Comparison of ENCODE assay signal across 1 cellular context in genomic region chr14:21069388-21070082, GRCh38.
A peak's percentile ranks its signal among the peaks of the same experiment; 100 is the strongest.
TF ChIP-seq lines count a peak whose summit lies in the region.

No MANE protein-coding gene starts in this region.

TF ChIP-seq in HEK293, 187 proteins besides CTCF, POLR2A, EP300 and RAD21 (continued from another document and continues in another):
- TF ChIP-seq ZNF518A (tag by site-specific recombination; conservative IDR thresholded peaks at IDR 0.05; ENCODE audit: low read depth): no peak
- no peak for TF ChIP-seq ZNF366 (tag by site-specific recombination; conservative IDR thresholded peaks at IDR 0.05)
- TF ChIP-seq ZNF623 (tag by site-specific recombination; IDR thresholded peaks at IDR 0.05): no peak
- TF ChIP-seq GLIS2 (tag by site-specific recombination; IDR thresholded peaks at IDR 0.05): no peak; the same call in 1 of the 2 replicates
- TF ChIP-seq ZNF629 (tag by site-specific recombination; IDR thresholded peaks at IDR 0.05): no peak
- no peak for TF ChIP-seq ZNF785 (tag by site-specific recombination; IDR thresholded peaks at IDR 0.05)
- 0 out of 2 replicates have a peak, but pooled peaks have one; percentile 9 for TF ChIP-seq ZNF600 (tag by site-specific recombination; IDR thresholded peaks at IDR 0.05)
- TF ChIP-seq WT1 (tag by site-specific recombination; IDR thresholded peaks at IDR 0.05): no peak
- TF ChIP-seq ZNF335 (tag by site-specific recombination; conservative IDR thresholded peaks at IDR 0.05): peak; percentile 56
- TF ChIP-seq ZNF510 (tag by site-specific recombination; IDR thresholded peaks at IDR 0.05; ENCODE audit: insufficient replicate concordance): no peak
- no peak for TF ChIP-seq ZNF473 (tag by site-specific recombination; IDR thresholded peaks at IDR 0.05)
- TF ChIP-seq SP2 (tag by site-specific recombination; IDR thresholded peaks at IDR 0.05): peak; percentile 55
- TF ChIP-seq ZNF449 (tag by site-specific recombination; IDR thresholded peaks at IDR 0.05): no peak
- TF ChIP-seq ZNF266 (tag by site-specific recombination; IDR thresholded peaks at IDR 0.05; ENCODE audit: low read depth): no peak
- no peak for TF ChIP-seq ZNF529 (tag by site-specific recombination; IDR thresholded peaks at IDR 0.05; ENCODE audit: insufficient replicate concordance)
- TF ChIP-seq ZNF792 (tag by site-specific recombination; IDR thresholded peaks at IDR 0.05): no peak
- no peak for TF ChIP-seq MEIS1 (CRISPR knock-in tag; IDR thresholded peaks at IDR 0.05; ENCODE audit: borderline replicate concordance)
- TF ChIP-seq ZNF768 (tag by site-specific recombination; IDR thresholded peaks at IDR 0.05): no peak
- no peak; the same call in 1 of the 2 replicates for TF ChIP-seq PRDM10 (tag by site-specific recombination; IDR thresholded peaks at IDR 0.05)
- TF ChIP-seq ZNF580 (tag by site-specific recombination; IDR thresholded peaks at IDR 0.05): no peak
- TF ChIP-seq KLF16 (tag by site-specific recombination; IDR thresholded peaks at IDR 0.05): peak; percentile 59; the same call in 1 of the 2 replicates
- TF ChIP-seq ZNF19 (tag by site-specific recombination; IDR thresholded peaks at IDR 0.05; ENCODE audit: low read depth): no peak
- peak; percentile 17 for TF ChIP-seq SP3 (tag by site-specific recombination; IDR thresholded peaks at IDR 0.05)
- no peak for TF ChIP-seq FEZF1 (tag by site-specific recombination; IDR thresholded peaks at IDR 0.05)
- no peak for TF ChIP-seq PRDM4 (tag by site-specific recombination; IDR thresholded peaks at IDR 0.05)
- TF ChIP-seq BCL6B (tag by site-specific recombination; IDR thresholded peaks at IDR 0.05): no peak
- TF ChIP-seq ZNF214 (tag by site-specific recombination; IDR thresholded peaks at IDR 0.05; ENCODE audit: borderline replicate concordance): no peak
- TF ChIP-seq ZBTB8A (tag by site-specific recombination; IDR thresholded peaks at IDR 0.05): peak; percentile 40
- no peak for TF ChIP-seq ZNF211 (tag by site-specific recombination; IDR thresholded peaks at IDR 0.05; ENCODE audit: low read depth)
- no peak for TF ChIP-seq ZNF138 (tag by site-specific recombination; IDR thresholded peaks at IDR 0.05; ENCODE audit: borderline replicate concordance)
- TF ChIP-seq ZNF394 (tag by site-specific recombination; IDR thresholded peaks at IDR 0.05; ENCODE audit: borderline replicate concordance): no peak
- TF ChIP-seq IKZF3 (tag by site-specific recombination; IDR thresholded peaks at IDR 0.05): no peak
- TF ChIP-seq ZNF645 (tag by site-specific recombination; IDR thresholded peaks at IDR 0.05): no peak
- no peak for TF ChIP-seq ZNF596 (tag by site-specific recombination; IDR thresholded peaks at IDR 0.05)
- TF ChIP-seq ZNF544 (tag by site-specific recombination; IDR thresholded peaks at IDR 0.05): no peak
- TF ChIP-seq SP7 (tag by site-specific recombination; IDR thresholded peaks at IDR 0.05): peak; percentile 29; the same call in 1 of the 2 replicates
- TF ChIP-seq ZNF341 (tag by site-specific recombination; IDR thresholded peaks at IDR 0.05; ENCODE audit: low read depth): peak; percentile 82
- TF ChIP-seq ZNF148 (tag by site-specific recombination; IDR thresholded peaks at IDR 0.05; ENCODE audit: borderline replicate concordance): no peak
- TF ChIP-seq ZBTB20 (tag by site-specific recombination; IDR thresholded peaks at IDR 0.05): peak; percentile 97; the same call in 1 of the 2 replicates
- no peak for TF ChIP-seq ZNF621 (tag by site-specific recombination; IDR thresholded peaks at IDR 0.05)
- no peak for TF ChIP-seq ZNF558 (tag by site-specific recombination; IDR thresholded peaks at IDR 0.05)
- TF ChIP-seq HOXD13 (CRISPR knock-in tag; IDR thresholded peaks at IDR 0.05; ENCODE audit: borderline replicate concordance): no peak
- TF ChIP-seq ZNF677 (tag by site-specific recombination; IDR thresholded peaks at IDR 0.05): no peak
- no peak for TF ChIP-seq EGR2 (tag by site-specific recombination; IDR thresholded peaks at IDR 0.05; ENCODE audit: low read depth)
- no peak; the same call in 1 of the 2 replicates for TF ChIP-seq ZBTB21 (tag by site-specific recombination; IDR thresholded peaks at IDR 0.05)
- TF ChIP-seq ZNF37A (tag by site-specific recombination; IDR thresholded peaks at IDR 0.05): no peak
- no peak for TF ChIP-seq ZNF501 (tag by site-specific recombination; IDR thresholded peaks at IDR 0.05)
- no peak for TF ChIP-seq ZNF302 (tag by site-specific recombination; IDR thresholded peaks at IDR 0.05; ENCODE audit: low read depth)
